8 cellular contexts compared by ENCODE assay signal in genomic region chr7:95246935-95247370, GRCh38.
DNase-seq lines count a peak whose midpoint lies in the region; ATAC-seq, FAIRE-seq and TF ChIP-seq lines count a peak whose summit lies in the region.

No MANE protein-coding gene starts in this region.

- intact Hi-C loops in ascending aorta (cut with DNase I), result loop anchor here (10.0 kb wide), 1 partner anchor 792 kb away; no protein-coding TSS in a partner anchor

- peak; percentile 77 for TF ChIP-seq CTCF in HL-60 (IDR thresholded peaks at IDR 0.05; ENCODE audit: insufficient read depth, low read length)
- peak; percentile 25 to 72 (median 43) for TF ChIP-seq CTCF in ascending aorta (IDR thresholded peaks at IDR 0.05)

- peak; percentile 61 for FAIRE-seq in GM12891 (lab: Jason Lieb, UNC)

- DNase-seq in AG08396 (ENCODE audit: low spot score), result peak; percentile 49
- no peak for DNase-seq in GM12891 (ENCODE audit: insufficient read length, low spot score)
- peak; percentile 10 to 42 for DNase-seq in HL-60 (ENCODE audit: low read depth in 1 of 2, low spot score in 1 of 2)
- DNase-seq in NCI-H524 (lab: John Stamatoyannopoulos, UW), result peak; percentile 37 to 72
- no peak for DNase-seq in ascending aorta (ENCODE audit: low spot score in 2 of 2)
- DNase-seq in hepatic stellate cell (ENCODE audit: low spot score), result peak; percentile 15
- peak; percentile 59 for DNase-seq in retina

- no peaks in the 10 kb centered on the region for H3K36me3 ChIP-seq in ascending aorta

- no peaks in the 10 kb centered on the region for H3K4me1 ChIP-seq in ascending aorta

- no peak overlapping the region for H3K27ac ChIP-seq in HL-60 (replicated peaks)
- H3K27ac ChIP-seq in ascending aorta, result no peak overlapping the region

- H3K9me3 ChIP-seq in ascending aorta, result no peaks in the 10 kb centered on the region

- no peak for ATAC-seq in GM18520 (IDR thresholded peaks at IDR 0.05; ENCODE audit: unreplicated experiment)

- H3K4me3 ChIP-seq in HL-60 (replicated peaks; ENCODE audit: insufficient read depth, low read length) (no peak overlapping the region), ascending aorta (peak overlapping the region in 1 of 2 donors; percentile 25)

- no peak for TF ChIP-seq POLR2A in GM12891 (IDR thresholded peaks at IDR 0.05; ENCODE audit: low read depth, low read length)

- no peaks in the 10 kb centered on the region for H3K27me3 ChIP-seq in HL-60 (ENCODE audit: insufficient read depth, poor library complexity, severe bottlenecking)
- H3K27me3 ChIP-seq in ascending aorta, result no peaks in the 10 kb centered on the region

TF ChIP-seq in GM12891, 5 proteins besides CTCF, POLR2A, EP300 and RAD21:
- TF ChIP-seq POLR2AphosphoS5 (IDR thresholded peaks at IDR 0.05; ENCODE audit: low read depth, low read length), result no peak
- no peak for TF ChIP-seq PAX5 (IDR thresholded peaks at IDR 0.05; ENCODE audit: insufficient read depth, low read length, severe bottlenecking)
- TF ChIP-seq POU2F2 (IDR thresholded peaks at IDR 0.05; ENCODE audit: low read depth, low read length), result no peak
- no peak for TF ChIP-seq TAF1 (IDR thresholded peaks at IDR 0.05; ENCODE audit: low read depth, low read length)
- TF ChIP-seq SPI1 (IDR thresholded peaks at IDR 0.05; ENCODE audit: low read depth, low read length), result no peak

Comparison
In these comparisons a context has a peak if more than half of its experiments do, and no peak if none do; other contexts are left out.
1. DNase-seq: peak in AG08396 (single experiment), HL-60 (2 of 2), NCI-H524 (2 of 2), hepatic stellate cell (single experiment) and retina (single experiment); none in GM12891 (single experiment) and ascending aorta (0 of 2).